In the genomic region with DNA sequence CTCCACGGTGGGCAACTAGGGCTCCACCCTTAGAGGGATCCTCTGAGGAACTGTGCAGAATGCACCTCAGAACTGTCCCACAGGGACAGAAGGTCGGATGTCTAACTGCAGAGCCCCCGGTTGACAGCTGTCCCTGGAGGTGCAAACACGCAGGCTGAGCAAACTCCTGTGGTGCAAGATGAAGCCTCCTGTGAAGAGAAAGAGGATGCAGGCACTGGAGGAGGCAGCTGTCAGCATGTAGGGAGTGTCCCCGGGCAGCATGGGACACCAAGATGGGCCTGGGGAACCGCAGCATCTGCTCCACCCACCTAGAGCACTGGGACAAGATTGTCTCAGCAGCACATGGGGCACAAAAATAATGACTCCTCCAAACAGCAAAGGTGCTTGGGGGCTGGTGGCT, we compare ENCODE assay signal across 16 cellular contexts.
"Had no signal": no experiment of that assay in that cellular context is flagged by ENCODE, and none has a peak within 500 bp of the region (broad histone marks: within the 10 kb centered on the region; RNA-seq: fewer than 3 reads in every experiment).

No MANE protein-coding gene starts in this region.

- DNase-seq: activated CD4-positive, alpha-beta T cell treated with anti-CD3 and anti-CD28 coated beads for 4 hours; activated CD8-positive, alpha-beta memory T cell treated with anti-CD3 and anti-CD28 coated beads, Interleukin-2, amount 50 U/mL, for 48 hours; activated CD8-positive, alpha-beta T cell treated with anti-CD3 and anti-CD28 coated beads, Interleukin-2, amount 10 ng/mL, durations not matched to agents 7 days and 5 days; activated naive CD8-positive, alpha-beta T cell treated with anti-CD3 and anti-CD28 coated beads, Interleukin-2, amount 10 ng/mL, durations not matched to agents 7 days and 5 days; aorta; foreskin melanocyte; head of caudate nucleus; naive thymus-derived CD8-positive, alpha-beta T cell; right cardiac atrium; stimulated activated naive CD4-positive, alpha-beta T cell; substantia nigra; T1000; trophoblast cell had no signal

- H3K4me3 ChIP-seq: smooth muscle cell had no signal

- H3K27ac ChIP-seq: neutrophil, VCaP had no signal

- ATAC-seq: activated CD8-positive, alpha-beta T cell treated with anti-CD3 and anti-CD28 coated beads, Interleukin-2, amount 10 ng/mL, durations not matched to agents 7 days and 5 days; naive thymus-derived CD8-positive, alpha-beta T cell; right cardiac atrium had no signal

- H3K36me3 ChIP-seq: neutrophil had no signal

- H3K9me3 ChIP-seq: neutrophil had no signal
